ENCODE assay signal across 19 cellular contexts in genomic region chr3:73633916-73634344, GRCh38.
"Had no signal": no experiment of that assay in that cellular context is flagged by ENCODE, and none has a peak within 500 bp of the region (broad histone marks: within the 10 kb centered on the region; RNA-seq: fewer than 3 reads in every experiment).

No MANE protein-coding gene starts in this region.

- H3K4me3 ChIP-seq: MG63 had no signal

- DNase-seq: Karpas-422, KG1, MG63, NCI-H1092, NCI-H1105 treated with DMSO at 0.1 percent for 48 hours, NCI-H1417 treated with DMSO at 0.1 percent for 48 hours, NCI-H146, NCI-H1694 treated with DMSO at 0.1 percent for 48 hours, NCI-H1930, NCI-H2081, NCI-H2107, NCI-H226, NCI-H446, NCI-H510A, NCI-H524 treated with DMSO at 0.1 percent for 48 hours, NCI-H69, NCI-H774, SHP77 had no signal

- H3K27me3 ChIP-seq: MG63 had no signal

- H3K27ac ChIP-seq: RWPE1 had no signal

- H3K9me3 ChIP-seq: MG63 had no signal

- H3K36me3 ChIP-seq: MG63 had no signal
